ENCODE assay signal across 27 cellular contexts in the genomic region with DNA sequence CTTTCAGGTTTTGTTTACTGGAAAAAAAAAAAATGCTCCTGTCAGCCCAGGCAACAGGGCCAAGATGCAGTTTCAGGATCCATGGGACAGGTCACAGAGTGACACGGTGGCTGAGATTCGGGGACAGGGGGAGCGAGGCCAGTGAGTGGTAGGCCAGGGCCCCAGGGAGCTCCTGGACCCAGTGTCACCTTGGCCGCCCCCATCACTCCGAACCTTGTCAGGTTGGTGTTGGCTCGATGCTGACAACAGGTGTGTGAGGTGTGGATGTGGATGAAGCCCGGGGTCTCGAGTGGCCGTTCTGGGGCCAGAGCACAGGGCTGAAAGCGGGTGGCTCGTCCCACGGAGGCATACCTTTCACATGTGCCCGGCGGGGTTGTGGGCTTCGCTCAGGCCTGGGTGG. TPM values are rescaled to one million over a fixed set of nuclear protein-coding genes. Genes with fewer than 3 reads are reported as not detected.
DNase-seq lines count a peak whose midpoint lies in the region; ATAC-seq, FAIRE-seq and TF ChIP-seq lines count a peak whose summit lies in the region.
"Had no signal": no experiment of that assay in that cellular context is flagged by ENCODE, and none has a peak within 500 bp of the region (broad histone marks: within the 10 kb centered on the region; RNA-seq: fewer than 3 reads in every experiment).

No MANE protein-coding gene starts in this region.

- H3K4me3 Mint-ChIP-seq in CD8-positive, alpha-beta T cell, result no peak overlapping the region
- H3K4me3 Mint-ChIP-seq: activated CD8-positive, alpha-beta T cell treated with anti-CD3 and anti-CD28 coated beads, Interleukin-2, amount 10 ng/mL, durations not matched to agents 7 days and 5 days; activated naive CD4-positive, alpha-beta T cell treated with anti-CD3 and anti-CD28 coated beads for 36 hours; activated T-cell treated with anti-CD3 and anti-CD28 coated beads, Interleukin-2, amount 50 U/mL, for 4 hours; effector memory CD8-positive, alpha-beta T cell had no signal

- WGBS in GM12878 (ENCODE audit: insufficient coverage, insufficient replicate concordance, low lambda C conversion rate, missing lambda C conversion rate), result 92% methylated on average over 15 of the region's 15 CpGs

- no peak for DNase-seq in CD8-positive, alpha-beta T cell
- DNase-seq in H7 (peak; percentile 56), GM12878 (ENCODE audit: low read depth, low spot score) (no peak), NCI-H2227 (lab: John Stamatoyannopoulos, UW; ENCODE audit: unreplicated experiment) (no peak)
- DNase-seq: activated CD4-positive, alpha-beta T cell treated with anti-CD3 and anti-CD28 coated beads for 1 hour; activated CD8-positive, alpha-beta T cell treated with anti-CD3 and anti-CD28 coated beads, Interleukin-2, amount 10 ng/mL, durations not matched to agents 7 days and 5 days; activated naive CD4-positive, alpha-beta T cell treated with anti-CD3 and anti-CD28 coated beads for 36 hours; activated T-cell treated with anti-CD3 and anti-CD28 coated beads, Interleukin-2, amount 50 U/mL, for 4 hours; C1 segment of cervical spinal cord; effector memory CD8-positive, alpha-beta T cell; HCEC 1CT; left cardiac atrium; mesenchymal stem cell; NCI-H1105; NCI-H1930; NCI-H2227 treated with DMSO at 0.1 percent for 48 hours; occipital lobe; PC-9; T-helper 1 cell had no signal

- H3K9me3 ChIP-seq in CD8-positive, alpha-beta T cell (ENCODE audit: low read length), result no peaks in the 10 kb centered on the region
- no peaks in the 10 kb centered on the region for H3K9me3 ChIP-seq in GM12878 (replicated peaks; ENCODE audit: control insufficient read depth, insufficient read depth, low read length)
- H3K9me3 ChIP-seq: esophagus muscularis mucosa, tibial nerve had no signal

- no peak overlapping the region for H3K4me2 ChIP-seq in GM12878 (ENCODE audit: control insufficient read depth, insufficient read depth)
- H3K4me2 ChIP-seq: PC-9 had no signal

- RAD21 ChIA-PET in GM12878 (lab: Charles Lee; ENCODE audit: unreplicated experiment), result no interaction called here

- TF ChIP-seq RAD21 in GM12878 (IDR thresholded peaks at IDR 0.05; ENCODE audit: insufficient read depth, low read depth, low read length), result no peak

- POLR2A ChIA-PET in CD8-positive, alpha-beta T cell (lab: Charles Lee), result no interaction called here
- POLR2A ChIA-PET in GM12878 (lab: Charles Lee), result no interaction called here

- peaks cover 17% of the 10 kb centered on the region for H3K36me3 ChIP-seq in CD8-positive, alpha-beta T cell (ENCODE audit: insufficient read depth, low read length)
- H3K36me3 ChIP-seq in H7 (replicated peaks; ENCODE audit: control insufficient read depth, insufficient read depth, low read length) (peaks cover 25% of the 10 kb centered on the region), GM12878 (ENCODE audit: control insufficient read depth in 2 of 2, insufficient read depth in 2 of 2, low read length in 1 of 2) (peaks cover 14 to 41% of the 10 kb centered on the region in 2 experiments)

- no peak overlapping the region for H3K9ac ChIP-seq in GM12878 (ENCODE audit: control insufficient read depth, insufficient read depth, low read length)

- no peak overlapping the region for H3K27ac ChIP-seq in CD8-positive, alpha-beta T cell (ENCODE audit: low read depth, low read length)
- H3K27ac ChIP-seq in GM12878 (ENCODE audit: control insufficient read depth, insufficient read depth), result no peak overlapping the region
- H3K27ac ChIP-seq: coronary artery, esophagus muscularis mucosa, PC-9, tibial nerve had no signal

- no peak for TF ChIP-seq CTCF in CD8-positive, alpha-beta T cell (IDR thresholded peaks at IDR 0.05)
- no peak for TF ChIP-seq CTCF in GM12878 (IDR thresholded peaks at IDR 0.05 in 2 of 3, conservative IDR thresholded peaks at IDR 0.05 in 1 of 3; ENCODE audit: control insufficient read depth in 2 of 3, extremely low read depth in 1 of 3, insufficient read depth in 1 of 3, low read depth in 3 of 3, low read length in 3 of 3)

- H3K4me1 ChIP-seq in CD8-positive, alpha-beta T cell (ENCODE audit: insufficient read depth, low read length), result peaks cover 36% of the 10 kb centered on the region
- peaks cover under 1% of the 10 kb centered on the region for H3K4me1 ChIP-seq in GM12878 (ENCODE audit: control insufficient read depth, insufficient read depth, low read length)

- SMC1A ChIA-PET in GM12878 (lab: Charles Lee; ENCODE audit: uncharacterized antibody, unreplicated experiment), result no interaction called here

- CTCF ChIA-PET in CD8-positive, alpha-beta T cell (lab: Charles Lee), result interaction anchor here (2.7 kb wide), 1 partner anchor 61 kb away, joined by 9 read pairs; no protein-coding TSS in a partner anchor
- CTCF ChIA-PET in GM12878 (lab: Yijun Ruan, JAX), result no interaction called here

- no peak overlapping the region for H2AFZ ChIP-seq in GM12878 (ENCODE audit: control insufficient read depth, low read depth, low read length)
- H2AFZ ChIP-seq: PC-9 had no signal

- no peak for TF ChIP-seq EP300 in GM12878 (IDR thresholded peaks at IDR 0.05; ENCODE audit: borderline replicate concordance in 1 of 2, control insufficient read depth in 1 of 2, low read depth in 2 of 2, low read length in 2 of 2)

- no peaks in the 10 kb centered on the region for H3K27me3 ChIP-seq in CD8-positive, alpha-beta T cell (ENCODE audit: insufficient read depth, low read length)
- H3K27me3 ChIP-seq in H7 (ENCODE audit: control insufficient read depth, insufficient read depth, low read length) (no peaks in the 10 kb centered on the region), GM12878 (replicated peaks in 1 of 2; ENCODE audit: control insufficient read depth in 2 of 2, insufficient read depth in 2 of 2, low read length in 1 of 2) (no peaks in the 10 kb centered on the region)
- H3K27me3 ChIP-seq: esophagus muscularis mucosa, tibial nerve had no signal

- in situ Hi-C loops in GM12878 (cut with MboI), result no loop called here

- H3K36me3 Mint-ChIP-seq in CD8-positive, alpha-beta T cell, result peaks cover 44% of the 10 kb centered on the region

- H3K27ac Mint-ChIP-seq in CD8-positive, alpha-beta T cell, result peak overlapping the region; percentile 55
- H3K27ac Mint-ChIP-seq: activated naive CD4-positive, alpha-beta T cell treated with anti-CD3 and anti-CD28 coated beads for 36 hours had no signal

- H3K9me3 Mint-ChIP-seq in CD8-positive, alpha-beta T cell, result no peaks in the 10 kb centered on the region
- H3K9me3 Mint-ChIP-seq: activated naive CD4-positive, alpha-beta T cell treated with anti-CD3 and anti-CD28 coated beads for 36 hours; activated T-cell treated with anti-CD3 and anti-CD28 coated beads, Interleukin-2, amount 50 U/mL, for 4 hours; effector memory CD8-positive, alpha-beta T cell; IgD-negative memory B cell had no signal

- TF ChIP-seq POLR2A in GM12878 (IDR thresholded peaks at IDR 0.05; ENCODE audit: low read depth, low read length), result no peak; the same call in 1 of the 2 replicates

- no peaks in the 10 kb centered on the region for H3K79me2 ChIP-seq in GM12878 (ENCODE audit: control insufficient read depth, insufficient read depth, low read length)

- intact Hi-C loops in CD8-positive, alpha-beta T cell (cut with DNase I, micrococcal nuclease), result no loop called here
- intact Hi-C loops in GM12878 (cut with micrococcal nuclease; ENCODE audit: unreplicated experiment), result no loop called here

- no peaks in the 10 kb centered on the region for H3K27me3 Mint-ChIP-seq in CD8-positive, alpha-beta T cell (ENCODE audit: low read depth)
- H3K27me3 Mint-ChIP-seq: effector memory CD8-positive, alpha-beta T cell; IgD-negative memory B cell had no signal

- TSS peak; percentile 72 for BruUV-seq in GM12878 (replicated peaks; lab: Mats Ljungman, UMichigan)

- peaks cover 33% of the 10 kb centered on the region for H3K4me1 Mint-ChIP-seq in CD8-positive, alpha-beta T cell (ENCODE audit: low read depth)

- FAIRE-seq in GM12878 (lab: Jason Lieb, UNC), result no peak
- FAIRE-seq: D721Med, frontal cortex had no signal

- H3K4me3 ChIP-seq in CD8-positive, alpha-beta T cell (ENCODE audit: low read depth, low read length), result no peak overlapping the region
- H3K4me3 ChIP-seq in H7 (ENCODE audit: insufficient read depth, low read depth, low read length) (no peak overlapping the region), GM12878 (no peak overlapping the region)
- H3K4me3 ChIP-seq: coronary artery, esophagus muscularis mucosa, PC-9, tibial nerve had no signal

- no peak for ATAC-seq in CD8-positive, alpha-beta T cell
- ATAC-seq in GM12878 (no peak), HG03457 (IDR thresholded peaks at IDR 0.05; ENCODE audit: unreplicated experiment) (no peak), HG03159 (IDR thresholded peaks at IDR 0.05; ENCODE audit: unreplicated experiment) (no peak)
- ATAC-seq: activated CD8-positive, alpha-beta T cell treated with anti-CD3 and anti-CD28 coated beads, Interleukin-2, amount 10 ng/mL, durations not matched to agents 7 days and 5 days; activated T-cell treated with anti-CD3 and anti-CD28 coated beads, Interleukin-2, amount 50 U/mL, for 4 hours; effector memory CD8-positive, alpha-beta T cell; left cardiac atrium had no signal

- no peaks in the 10 kb centered on the region for H4K20me1 ChIP-seq in GM12878 (ENCODE audit: control insufficient read depth, insufficient read depth)

RNA-seq across cellular contexts. Expression of a gene that starts 6.1 kb away (rescaled TPM):
- total RNA-seq in CD8-positive, alpha-beta T cell, result 10 to 100 TPM; 97.1 to 98.0 TPM
- total RNA-seq in H7 (2014; rRNA removed; shearing (Covaris generic)), result 103 and 111 TPM in 2 replicates
- total RNA-seq in GM12878 (2013; cell fraction: nucleolus; rRNA removed), result 26.2 and 28.8 TPM in 2 replicates
- total RNA-seq in GM12878 (2014; rRNA removed), result 107 and 113 TPM in 2 replicates
- 28.6 and 30.2 TPM in 2 replicates for total RNA-seq in GM12878 (2014; rRNA removed; fragmentation: Illumina TruSeq; extraction: Trizol)
- 223 and 247 TPM in 2 replicates for total RNA-seq in GM12878 (2021)
- 21.7 TPM for polyA plus RNA-seq in GM12878 (2011; ENCODE audit: low read depth)
- 191 and 219 TPM in 2 replicates for polyA plus RNA-seq in GM12878 (2011; rRNA removed)
- polyA plus RNA-seq in GM12878 (2011; cell fraction: cytosol; rRNA removed), result 138 and 274 TPM in 2 replicates
- polyA plus RNA-seq in GM12878 (2011; cell fraction: nucleus; rRNA removed), result 79.3 and 87.4 TPM in 2 replicates
- 111 and 143 TPM in 2 replicates for polyA plus RNA-seq in GM12878 (2012)
- polyA plus RNA-seq in GM12878 (2014; fragmentation: Illumina TruSeq; extraction: Trizol), result 15.8 and 29.0 TPM in 2 replicates
- 100 to 1,000 TPM; 166 to 418 TPM for polyA plus RNA-seq in GM12878 (2014; fragmentation: Nextera tagmentation; extraction: Ambion mirVana)
- 146 and 157 TPM in 2 replicates for polyA plus RNA-seq in GM12878 (2014; rRNA removed)
- polyA plus RNA-seq in GM12878 (2016; fragmentation: Nextera tagmentation; extraction: Ambion mirVana), result 100 to 1,000 TPM; 520 to 586 TPM
- polyA minus RNA-seq in GM12878 (2011; rRNA and poly(A)+ RNA removed), result 13.8 and 24.5 TPM in 2 replicates
- polyA minus RNA-seq in GM12878 (2011; cell fraction: cytosol; rRNA and poly(A)+ RNA removed), result 18.3 and 26.5 TPM in 2 replicates
- 12.0 and 23.8 TPM in 2 replicates for polyA minus RNA-seq in GM12878 (2011; cell fraction: nucleus; rRNA and poly(A)+ RNA removed)

RNA-seq across cellular contexts. Expression of a gene that starts 18.7 kb away (rescaled TPM):
- total RNA-seq in CD8-positive, alpha-beta T cell, result 10 to 100 TPM; 31.0 to 37.2 TPM
- 105 and 114 TPM in 2 replicates for total RNA-seq in H7 (2014; rRNA removed; shearing (Covaris generic))
- 37.4 and 45.4 TPM in 2 replicates for total RNA-seq in GM12878 (2013; cell fraction: nucleolus; rRNA removed)
- total RNA-seq in GM12878 (2014; rRNA removed), result 93.6 and 105 TPM in 2 replicates
- 16.7 and 21.0 TPM in 2 replicates for total RNA-seq in GM12878 (2014; rRNA removed; fragmentation: Illumina TruSeq; extraction: Trizol)
- 95.9 and 107 TPM in 2 replicates for total RNA-seq in GM12878 (2021)
- polyA plus RNA-seq in GM12878 (2011; ENCODE audit: low read depth), result 8.0 TPM
- polyA plus RNA-seq in GM12878 (2011; rRNA removed), result 10.2 and 21.8 TPM in 2 replicates
- polyA plus RNA-seq in GM12878 (2011; cell fraction: cytosol; rRNA removed), result 40.6 and 75.9 TPM in 2 replicates
- polyA plus RNA-seq in GM12878 (2011; cell fraction: nucleus; rRNA removed), result 66.8 and 112 TPM in 2 replicates
- 39.0 and 47.6 TPM in 2 replicates for polyA plus RNA-seq in GM12878 (2012)
- 2.9 and 6.6 TPM in 2 replicates for polyA plus RNA-seq in GM12878 (2014; fragmentation: Illumina TruSeq; extraction: Trizol)
- polyA plus RNA-seq in GM12878 (2014; fragmentation: Nextera tagmentation; extraction: Ambion mirVana), result 1 to 10 TPM in 1 of 2 experiments, under 1 TPM in 1; 0.13 to 1.7 TPM
- polyA plus RNA-seq in GM12878 (2014; rRNA removed), result 91.0 and 117 TPM in 2 replicates
- 10 to 100 TPM; 22.0 to 40.2 TPM for polyA plus RNA-seq in GM12878 (2016; fragmentation: Nextera tagmentation; extraction: Ambion mirVana)
- polyA minus RNA-seq in GM12878 (2011; rRNA and poly(A)+ RNA removed), result 27.1 and 50.4 TPM in 2 replicates
- 25.1 and 31.5 TPM in 2 replicates for polyA minus RNA-seq in GM12878 (2011; cell fraction: cytosol; rRNA and poly(A)+ RNA removed)
- 11.4 and 26.6 TPM in 2 replicates for polyA minus RNA-seq in GM12878 (2011; cell fraction: nucleus; rRNA and poly(A)+ RNA removed)

RNA-seq across cellular contexts. Expression of a gene that starts 41.1 kb away (rescaled TPM):
- 10 to 100 TPM; 67.6 to 69.7 TPM for total RNA-seq in CD8-positive, alpha-beta T cell
- 277 and 293 TPM in 2 replicates for total RNA-seq in H7 (2014; rRNA removed; shearing (Covaris generic))
- total RNA-seq in GM12878 (2013; cell fraction: nucleolus; rRNA removed), result 89.3 and 101 TPM in 2 replicates
- total RNA-seq in GM12878 (2014; rRNA removed) (147 and 165 TPM in 2 replicates), GM12878 (2014; rRNA removed; fragmentation: Illumina TruSeq; extraction: Trizol) (65.3 and 81.4 TPM in 2 replicates), GM12878 (2021) (262 and 282 TPM in 2 replicates)
- polyA plus RNA-seq in GM12878 (2011; ENCODE audit: low read depth), result 129 TPM
- polyA plus RNA-seq in GM12878 (2011; rRNA removed) (52.4 and 65.0 TPM in 2 replicates), GM12878 (2014; fragmentation: Illumina TruSeq; extraction: Trizol) (32.7 and 76.5 TPM in 2 replicates), GM12878 (2014; fragmentation: Nextera tagmentation; extraction: Ambion mirVana) (10 to 100 TPM in 1 of 2 experiments, 1 to 10 TPM in 1; 6.7 to 24.0 TPM), GM12878 (2014; rRNA removed) (191 and 239 TPM in 2 replicates), GM12878 (2016; fragmentation: Nextera tagmentation; extraction: Ambion mirVana) (10 to 100 TPM; 50.6 to 58.3 TPM)
- polyA plus RNA-seq in GM12878 (2011; cell fraction: cytosol; rRNA removed), result 82.5 and 151 TPM in 2 replicates
- 292 and 390 TPM in 2 replicates for polyA plus RNA-seq in GM12878 (2011; cell fraction: nucleus; rRNA removed)
- 223 and 266 TPM in 2 replicates for polyA plus RNA-seq in GM12878 (2012)
- 24.4 and 53.7 TPM in 2 replicates for polyA minus RNA-seq in GM12878 (2011; rRNA and poly(A)+ RNA removed)
- polyA minus RNA-seq in GM12878 (2011; cell fraction: cytosol; rRNA and poly(A)+ RNA removed), result 50.1 and 67.3 TPM in 2 replicates
- 29.3 and 52.0 TPM in 2 replicates for polyA minus RNA-seq in GM12878 (2011; cell fraction: nucleus; rRNA and poly(A)+ RNA removed)

RNA-seq across cellular contexts. Expression of a gene that starts 43.2 kb away (rescaled TPM):
- 1 to 10 TPM; 1.5 to 1.7 TPM for total RNA-seq in CD8-positive, alpha-beta T cell
- 107 and 117 TPM in 2 replicates for total RNA-seq in H7 (2014; rRNA removed; shearing (Covaris generic))
- total RNA-seq in GM12878 (2013; cell fraction: nucleolus; rRNA removed), result 0.75 and 0.95 TPM in 2 replicates
- total RNA-seq in GM12878 (2014; rRNA removed) (4.3 and 5.7 TPM in 2 replicates), GM12878 (2014; rRNA removed; fragmentation: Illumina TruSeq; extraction: Trizol) (0.76 and 1.2 TPM in 2 replicates), GM12878 (2021) (6.1 and 6.8 TPM in 2 replicates)
- polyA plus RNA-seq in GM12878 (2011; ENCODE audit: low read depth), result 0.22 TPM
- polyA plus RNA-seq in GM12878 (2011; rRNA removed) (0.55 and 0.87 TPM in 2 replicates), GM12878 (2014; fragmentation: Illumina TruSeq; extraction: Trizol) (0.43 TPM in 2 replicates), GM12878 (2014; fragmentation: Nextera tagmentation; extraction: Ambion mirVana) (1 to 10 TPM in 1 of 2 experiments, under 1 TPM in 1; 0.42 to 1.6 TPM), GM12878 (2014; rRNA removed) (3.3 and 3.6 TPM in 2 replicates), GM12878 (2016; fragmentation: Nextera tagmentation; extraction: Ambion mirVana) (under 1 TPM; 0.18 to 0.63 TPM)
- polyA plus RNA-seq in GM12878 (2011; cell fraction: cytosol; rRNA removed), result 1.0 and 2.9 TPM in 2 replicates
- 0.96 and 2.0 TPM in 2 replicates for polyA plus RNA-seq in GM12878 (2011; cell fraction: nucleus; rRNA removed)
- 1.9 and 2.2 TPM in 2 replicates for polyA plus RNA-seq in GM12878 (2012)
- polyA minus RNA-seq in GM12878 (2011; rRNA and poly(A)+ RNA removed), result 0.22 and 0.62 TPM in 2 replicates
- 4.4 TPM in 2 replicates for polyA minus RNA-seq in GM12878 (2011; cell fraction: cytosol; rRNA and poly(A)+ RNA removed)
- polyA minus RNA-seq in GM12878 (2011; cell fraction: nucleus; rRNA and poly(A)+ RNA removed), result 0.24 and 0.96 TPM in 2 replicates
